ENCODE assay signal across 15 cellular contexts in the genomic region with DNA sequence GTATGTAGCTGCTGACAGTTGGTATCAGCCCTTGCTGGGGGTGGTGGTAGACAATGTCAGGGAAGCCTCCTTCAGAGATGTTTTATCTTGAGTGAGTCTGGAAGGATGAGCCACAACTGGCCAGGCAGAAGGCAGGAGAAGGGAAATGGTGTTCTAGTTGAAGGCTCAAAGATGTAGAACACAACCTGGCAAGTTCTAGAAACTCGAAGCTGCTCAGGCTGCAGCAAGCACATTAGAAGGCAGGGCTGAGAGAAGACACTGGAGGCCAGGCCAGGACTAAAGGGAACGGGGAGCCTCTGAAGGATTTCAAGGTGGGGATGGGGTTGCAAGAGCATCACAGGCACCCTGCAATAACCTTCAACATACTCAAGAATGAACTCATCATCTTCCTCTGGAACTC.
"Had no signal": no experiment of that assay in that cellular context is flagged by ENCODE, and none has a peak within 500 bp of the region (broad histone marks: within the 10 kb centered on the region; RNA-seq: fewer than 3 reads in every experiment).

No MANE protein-coding gene starts in this region.

- H3K36me3 ChIP-seq: colonic mucosa had no signal

- H3K27ac Mint-ChIP-seq: activated naive CD8-positive, alpha-beta T cell treated with anti-CD3 and anti-CD28 coated beads, Interleukin-2, amount 50 U/mL, for 24 hours had no signal

- H3K4me3 ChIP-seq: colonic mucosa, mucosa of descending colon, sigmoid colon, vagina had no signal

- DNase-seq: activated CD4-positive, alpha-beta T cell treated with anti-CD3 and anti-CD28 coated beads, Interleukin-2, amount 50 U/mL, for 4 hours; activated CD4-positive, CD25-positive, alpha-beta regulatory T cell treated with anti-CD3 and anti-CD28 coated beads, Interleukin-2, amount 50 U/mL, for 72 hours; activated CD8-positive, alpha-beta memory T cell treated with anti-CD3 and anti-CD28 coated beads, Interleukin-2, amount 50 U/mL, for 48 hours; activated naive CD4-positive, alpha-beta T cell treated with Interleukin-2 at 50 U/mL for 16 hours; activated naive CD8-positive, alpha-beta T cell treated with anti-CD3 and anti-CD28 coated beads, Interleukin-2, amount 50 U/mL, for 24 hours; effector memory CD4-positive, alpha-beta T cell; occipital lobe; sigmoid colon; stimulated activated naive CD8-positive, alpha-beta T cell treated with anti-CD3 and anti-CD28 coated beads, Interleukin-15, Interleukin-2, amounts not matched to agents 100 U/mL and 50 U/mL, for 24 hours; T-helper 9 cell had no signal

- H3K4me1 ChIP-seq: colonic mucosa had no signal

- H3K27ac ChIP-seq: colonic mucosa, epithelial cell of prostate, vagina had no signal

- H3K9me3 ChIP-seq: colonic mucosa, mucosa of descending colon, sigmoid colon, vagina had no signal

- H3K4me3 Mint-ChIP-seq: activated naive CD8-positive, alpha-beta T cell treated with anti-CD3 and anti-CD28 coated beads, Interleukin-2, amount 50 U/mL, for 24 hours; naive thymus-derived CD8-positive, alpha-beta T cell had no signal

- H3K9me3 Mint-ChIP-seq: activated naive CD8-positive, alpha-beta T cell treated with anti-CD3 and anti-CD28 coated beads, Interleukin-2, amount 50 U/mL, for 24 hours; naive thymus-derived CD8-positive, alpha-beta T cell had no signal

- H3K27me3 ChIP-seq: colonic mucosa, sigmoid colon, vagina had no signal

- H3K36me3 Mint-ChIP-seq: naive thymus-derived CD8-positive, alpha-beta T cell had no signal

- H3K27me3 Mint-ChIP-seq: activated naive CD8-positive, alpha-beta T cell treated with anti-CD3 and anti-CD28 coated beads, Interleukin-2, amount 50 U/mL, for 24 hours; naive thymus-derived CD8-positive, alpha-beta T cell had no signal

- ATAC-seq: activated naive CD8-positive, alpha-beta T cell treated with anti-CD3 and anti-CD28 coated beads, Interleukin-2, amount 50 U/mL, for 24 hours; stimulated activated naive CD8-positive, alpha-beta T cell treated with anti-CD3 and anti-CD28 coated beads, Interleukin-15, Interleukin-2, amounts not matched to agents 100 U/mL and 50 U/mL, for 24 hours had no signal
